ENCODE assay signal across 25 cellular contexts in the genomic region with DNA sequence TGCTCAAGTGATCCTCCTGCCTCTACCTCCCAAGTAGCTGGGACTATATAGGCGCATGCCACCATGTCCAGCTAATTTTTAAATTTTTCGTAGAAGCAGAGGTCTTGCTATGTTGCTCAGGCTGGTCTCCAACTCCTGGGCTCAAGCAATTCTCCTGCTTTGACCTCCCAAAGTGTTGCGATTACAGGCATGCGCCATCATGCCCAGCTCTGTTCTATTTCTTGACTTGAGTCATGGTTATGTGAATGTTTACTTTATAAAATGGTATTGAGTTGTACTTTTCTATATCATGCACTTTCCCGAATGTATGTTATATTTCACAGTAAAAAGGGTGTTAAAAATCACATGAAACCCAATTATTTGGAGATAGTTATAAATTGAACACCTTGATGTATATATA.
"Had no signal": no experiment of that assay in that cellular context is flagged by ENCODE, and none has a peak within 500 bp of the region (broad histone marks: within the 10 kb centered on the region; RNA-seq: fewer than 3 reads in every experiment).

No MANE protein-coding gene starts in this region.

- H3K27ac ChIP-seq: left lung, lower lobe of right lung, ovary, right atrium auricular region, right lobe of liver, stomach, testis, thyroid gland, transverse colon, upper lobe of left lung, vagina had no signal

- ATAC-seq: left colon; left lung; lower lobe of right lung; mucosa of descending colon; naive thymus-derived CD4-positive, alpha-beta T cell; natural killer cell treated with Interleukin-12 subunit alpha and Interleukin-12 subunit beta and Interleukin-15 and Interleukin-18, amount 100 ng/mL, for 72 hours; right lobe of liver; stimulated activated memory B cell treated with anti-CD40 and anti-IgM and Interleukin-4, amounts not matched to agents 10 μg/mL and 1 μg/mL and 100 μg/mL, for 72 hours; stimulated activated naive CD8-positive, alpha-beta T cell treated with anti-CD3 and anti-CD28 coated beads, Interleukin-15, Interleukin-2, amounts not matched to agents 100 U/mL and 50 U/mL, for 24 hours had no signal

- H3K4me3 ChIP-seq: left lung, lower lobe of right lung, mucosa of descending colon, ovary, right atrium auricular region, right lobe of liver, smooth muscle cell, stomach, testis, thyroid gland, transverse colon, upper lobe of left lung, vagina had no signal

- DNase-seq: hippocampal formation; kidney; left colon; left lung; lower lobe of right lung; midbrain; mucosa of descending colon; naive thymus-derived CD4-positive, alpha-beta T cell; ovary; right lobe of liver; stimulated activated CD4-positive, alpha-beta T cell treated with anti-CD3 and anti-CD28 coated beads, Interleukin-1b, Interleukin-23, amount 100 ng/mL, for 48 hours; stimulated activated CD4-positive, alpha-beta T cell treated with anti-CD3 and anti-CD28 coated beads, Interleukin-2, amount 100 ng/mL, for 48 hours; stimulated activated CD4-positive, alpha-beta T cell treated with anti-CD3 and anti-CD28 coated beads, Interleukin-4, amount 100 ng/mL, for 4 hours; stimulated activated CD8-positive, alpha-beta memory T cell treated with anti-CD3 and anti-CD28 coated beads, Interleukin-4, amount 100 ng/mL, for 48 hours; stimulated activated naive CD8-positive, alpha-beta T cell treated with anti-CD3 and anti-CD28 coated beads, Interleukin-15, Interleukin-2, amounts not matched to agents 100 U/mL and 50 U/mL, for 24 hours; stomach; testis; thyroid gland; transverse colon; upper lobe of left lung had no signal

- H3K4me2 ChIP-seq: smooth muscle cell had no signal

- H3K27me3 ChIP-seq: left lung, ovary, right atrium auricular region, right lobe of liver, stomach, testis, thyroid gland, transverse colon, upper lobe of left lung, vagina had no signal

- H3K4me1 ChIP-seq: left lung, stomach, testis, transverse colon, upper lobe of left lung, vagina had no signal

- H3K9me3 ChIP-seq: left lung, lower lobe of right lung, mucosa of descending colon, ovary, right atrium auricular region, right lobe of liver, stomach, testis, thyroid gland, transverse colon, upper lobe of left lung, vagina had no signal

- H3K36me3 ChIP-seq: left lung, lower lobe of right lung, ovary, right atrium auricular region, right lobe of liver, stomach, thyroid gland, transverse colon, upper lobe of left lung, vagina had no signal
